In genomic region chr17:50638572-50638850, GRCh38 we compare ENCODE assay signal across 1 cellular context.
TF ChIP-seq lines count a peak whose summit lies in the region.

No MANE protein-coding gene starts in this region.

TF ChIP-seq in endothelial cell of umbilical vein, 7 proteins besides CTCF, POLR2A, EP300 and RAD21 (continued from another document):
- TF ChIP-seq, protein P1, sequence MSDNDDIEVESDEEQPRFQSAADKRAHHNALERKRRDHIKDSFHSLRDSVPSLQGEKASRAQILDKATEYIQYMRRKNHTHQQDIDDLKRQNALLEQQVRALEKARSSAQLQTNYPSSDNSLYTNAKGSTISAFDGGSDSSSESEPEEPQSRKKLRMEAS (IDR thresholded peaks at IDR 0.05; ENCODE audit: insufficient read depth, insufficient read length): no peak
